Comparison of ENCODE assay signal across 16 cellular contexts in genomic region chr3:61414456-61414855, GRCh38.
DNase-seq lines count a peak whose midpoint lies in the region; ATAC-seq and TF ChIP-seq lines count a peak whose summit lies in the region.
"Had no signal": no experiment of that assay in that cellular context is flagged by ENCODE, and none has a peak within 500 bp of the region (broad histone marks: within the 10 kb centered on the region; RNA-seq: fewer than 3 reads in every experiment).

No MANE protein-coding gene starts in this region.

- no peaks in the 10 kb centered on the region for H3K27me3 ChIP-seq in hepatocyte
- H3K27me3 ChIP-seq: BLaER1 treated with 17β-estradiol and CSF1 and Interleukin-3, amounts not matched to agents 10 nM and 100 nM; colonic mucosa; SJCRH30; upper lobe of left lung had no signal

- H3K9me2 ChIP-seq in hepatocyte (replicated peaks; ENCODE audit: insufficient read depth): no peaks in the 10 kb centered on the region

- ATAC-seq in GM19023 (IDR thresholded peaks at IDR 0.05; ENCODE audit: unreplicated experiment): peak; percentile 73
- ATAC-seq in GM21528 (IDR thresholded peaks at IDR 0.05; ENCODE audit: low FRiP score, unreplicated experiment): peak; percentile 81
- peak; percentile 71 for ATAC-seq in HG03095 (IDR thresholded peaks at IDR 0.05; ENCODE audit: unreplicated experiment)

- no peak overlapping the region for H3K4me3 ChIP-seq in hepatocyte
- H3K4me3 ChIP-seq: BLaER1 treated with 17β-estradiol and CSF1 and Interleukin-3, amounts not matched to agents 10 nM and 100 nM; colonic mucosa; SJCRH30; upper lobe of left lung had no signal

- no peaks in the 10 kb centered on the region for H3K36me3 ChIP-seq in hepatocyte (replicated peaks; ENCODE audit: insufficient read depth, low read depth)
- H3K36me3 ChIP-seq: BLaER1 treated with 17β-estradiol and CSF1 and Interleukin-3, amounts not matched to agents 10 nM and 100 nM; colonic mucosa; SJCRH30; upper lobe of left lung had no signal

- no peaks in the 10 kb centered on the region for H3K9me3 ChIP-seq in hepatocyte (ENCODE audit: low read depth)
- H3K9me3 ChIP-seq: BLaER1 treated with 17β-estradiol and CSF1 and Interleukin-3, amounts not matched to agents 10 nM and 100 nM; colonic mucosa; SJCRH30; upper lobe of left lung had no signal

- no peaks in the 10 kb centered on the region for H3K79me2 ChIP-seq in hepatocyte

- no peak overlapping the region for H2AFZ ChIP-seq in hepatocyte

- H4K20me1 ChIP-seq in hepatocyte (ENCODE audit: insufficient read depth, poor library complexity, severe bottlenecking): no peaks in the 10 kb centered on the region
- H4K20me1 ChIP-seq: BLaER1 treated with 17β-estradiol and CSF1 and Interleukin-3, amounts not matched to agents 10 nM and 100 nM had no signal

- H3K4me2 ChIP-seq in hepatocyte: no peak overlapping the region
- H3K4me2 ChIP-seq: BLaER1 treated with 17β-estradiol and CSF1 and Interleukin-3, amounts not matched to agents 10 nM and 100 nM had no signal

- DNase-seq in LoVo (ENCODE audit: low spot score) (no peak), dermis blood vessel endothelial cell (no peak), hepatocyte (ENCODE audit: low spot score) (no peak), CD1c-positive myeloid dendritic cell (ENCODE audit: extremely low spot score) (no peak)
- DNase-seq: activated CD4-positive, alpha-beta memory T cell treated with anti-CD3 and anti-CD28 coated beads, Interleukin-2, amount 10 ng/mL, durations not matched to agents 7 days and 5 days; colonic mucosa; kidney glomerular epithelial cell; midbrain; NCI-H1048; stimulated activated CD4-positive, alpha-beta T cell treated with anti-CD3 and anti-CD28 coated beads, Interleukin-4, amount 100 ng/mL, for 4 hours; upper lobe of left lung had no signal

- WGBS in hepatocyte (ENCODE audit: low lambda C conversion rate, missing lambda C conversion rate): 88% methylated on average over 4 of the region's 4 CpGs

- H3K4me1 ChIP-seq in hepatocyte (ENCODE audit: insufficient read depth): no peaks in the 10 kb centered on the region
- H3K4me1 ChIP-seq: BLaER1 treated with 17β-estradiol and CSF1 and Interleukin-3, amounts not matched to agents 10 nM and 100 nM; colonic mucosa; SJCRH30; upper lobe of left lung had no signal

- no peak overlapping the region for H3K27ac ChIP-seq in hepatocyte
- H3K27ac ChIP-seq: BLaER1 treated with 17β-estradiol and CSF1 and Interleukin-3, amounts not matched to agents 10 nM and 100 nM; colonic mucosa; SJCRH30; upper lobe of left lung had no signal

- TF ChIP-seq CTCF in hepatocyte (IDR thresholded peaks at IDR 0.05; ENCODE audit: poor library complexity): no peak
